Comparison of ENCODE assay signal across 10 cellular contexts in the genomic region with DNA sequence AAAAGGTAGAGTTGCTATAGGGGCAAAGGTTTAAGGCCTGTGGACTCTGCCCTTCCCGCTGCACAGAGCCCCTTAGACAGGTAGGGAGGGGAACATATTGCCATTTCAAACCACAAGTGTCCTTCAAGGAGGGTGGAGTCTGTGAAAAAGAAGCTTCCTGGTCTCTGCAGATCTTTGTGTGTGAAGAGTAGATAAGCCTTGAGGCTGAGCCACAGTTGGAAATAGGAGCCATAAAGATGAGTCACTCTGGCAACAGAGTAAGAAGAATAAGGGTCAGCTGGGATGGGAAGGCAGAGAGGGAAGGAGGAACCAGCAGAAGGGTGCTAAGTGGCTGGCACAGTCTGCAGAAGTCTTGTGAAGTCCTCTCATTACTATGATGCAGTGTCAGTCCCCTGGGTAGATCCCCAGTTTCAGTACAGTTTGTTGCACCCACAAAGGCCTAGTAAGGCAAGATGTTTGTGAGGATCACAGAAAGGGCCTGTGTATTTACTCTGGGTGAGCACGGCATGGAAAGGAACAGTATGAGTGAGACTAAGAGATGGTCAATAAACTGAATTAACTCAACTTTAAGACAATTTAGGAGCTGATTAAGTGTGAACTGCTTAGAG. TPM values are rescaled to one million over a fixed set of nuclear protein-coding genes. Genes with fewer than 3 reads are reported as not detected.
DNase-seq lines count a peak whose midpoint lies in the region; ATAC-seq, FAIRE-seq and TF ChIP-seq lines count a peak whose summit lies in the region.
"Had no signal": no experiment of that assay in that cellular context is flagged by ENCODE, and none has a peak within 500 bp of the region (broad histone marks: within the 10 kb centered on the region; RNA-seq: fewer than 3 reads in every experiment).

No MANE protein-coding gene starts in this region.

- H3K27me3 Mint-ChIP-seq in activated T-helper 1 cell treated with anti-CD3 and anti-CD28 coated beads, Interleukin-12 subunit alpha, Interleukin-12 subunit beta, Interleukin-2, Interleukin-4 antibody, amounts not matched to agents 30 ng/mL and 10 ng/mL and 1 ng/mL, durations not matched to agents 14 hours and 24 hours and 36 hours (ENCODE audit: insufficient read depth) = peaks cover 12% of the 10 kb centered on the region
- peaks cover 13% of the 10 kb centered on the region for H3K27me3 Mint-ChIP-seq in activated T-cell treated with anti-CD3 and anti-CD28 coated beads, Interleukin-2, amount 50 U/mL, for 24 hours
- H3K27me3 Mint-ChIP-seq in activated naive CD4-positive, alpha-beta T cell treated with anti-CD3 and anti-CD28 coated beads for 36 hours (ENCODE audit: low read depth) = peaks cover 13% of the 10 kb centered on the region
- H3K27me3 Mint-ChIP-seq: activated naive CD8-positive, alpha-beta T cell had no signal

- H2BK120ac ChIP-seq in mesenchymal stem cell (ENCODE audit: low read depth, low read length) = no peak overlapping the region

- no peaks in the 10 kb centered on the region for H3K9me1 ChIP-seq in K562 (ENCODE audit: control insufficient read depth, insufficient read depth, low read length)

- DNase-seq in Caki2 (ENCODE audit: low read depth) (peak; percentile 67), NCI-H2029 (lab: John Stamatoyannopoulos, UW) (peak; percentile 42), K562 (ENCODE audit: extremely low read depth in 1 of 4, low spot score in 3 of 4) (peak; percentile 86 to 96 (median 88)), mesenchymal stem cell (peak; percentile 81), cerebellum (ENCODE audit: low spot score) (no peak)
- DNase-seq in activated T-helper 1 cell treated with anti-CD3 and anti-CD28 coated beads, Interleukin-12 subunit alpha, Interleukin-12 subunit beta, Interleukin-2, Interleukin-4 antibody, amounts not matched to agents 30 ng/mL and 10 ng/mL and 1 ng/mL, durations not matched to agents 14 hours and 24 hours and 36 hours (ENCODE audit: low spot score) = no peak
- DNase-seq in activated T-cell treated with anti-CD3 and anti-CD28 coated beads, Interleukin-2, amount 50 U/mL, for 24 hours = no peak
- no peak for DNase-seq in activated naive CD4-positive, alpha-beta T cell treated with anti-CD3 and anti-CD28 coated beads for 36 hours
- DNase-seq: left cardiac atrium had no signal

- no peaks in the 10 kb centered on the region for H4K20me1 ChIP-seq in K562 (replicated peaks; ENCODE audit: control insufficient read depth, insufficient read depth, low read length)

- H2AFZ ChIP-seq in K562 (ENCODE audit: low read depth, low read length) = peak overlapping the region; percentile 88
- H2AFZ ChIP-seq in mesenchymal stem cell (ENCODE audit: low read depth, low read length) = no peak overlapping the region

- no peak overlapping the region for H4K8ac ChIP-seq in mesenchymal stem cell (ENCODE audit: low read length)

- in situ Hi-C loops in Caki2 (cut with HindIII; ENCODE audit: low pct_unique_long_range_greater_than_20kb, low sequenced_read_pairs) (no loop called here), K562 (cut with MboI) (no loop called here)

- 5% methylated on average over 2 of the region's 2 CpGs for WGBS in K562 (ENCODE audit: insufficient coverage, low coverage, missing lambda C conversion rate)
- 48% methylated on average over 2 of the region's 2 CpGs for WGBS in mesenchymal stem cell

- H3K9me3 ChIP-seq in K562 (replicated peaks; ENCODE audit: control insufficient read depth, insufficient read depth, low read depth, low read length) (no peaks in the 10 kb centered on the region), mesenchymal stem cell (ENCODE audit: control insufficient read depth, low read length) (no peaks in the 10 kb centered on the region)

- no peak overlapping the region for H3K14ac ChIP-seq in mesenchymal stem cell (ENCODE audit: low read length in 2 of 2)

- H3K79me2 ChIP-seq in K562 (ENCODE audit: control insufficient read depth, insufficient read depth, low read length) = no peaks in the 10 kb centered on the region

- TF ChIP-seq EP300 in K562 (IDR thresholded peaks at IDR 0.05; ENCODE audit: low read length) = peak; percentile 98

- ATAC-seq in K562 = peak; percentile 93

- H3K4me3 ChIP-seq in K562 = no peak overlapping the region
- no peak overlapping the region for H3K4me3 ChIP-seq in mesenchymal stem cell (ENCODE audit: insufficient read depth in 1 of 2, low read depth in 1 of 2, low read length in 2 of 2)

- H3K27ac Mint-ChIP-seq in activated T-helper 1 cell treated with anti-CD3 and anti-CD28 coated beads, Interleukin-12 subunit alpha, Interleukin-12 subunit beta, Interleukin-2, Interleukin-4 antibody, amounts not matched to agents 30 ng/mL and 10 ng/mL and 1 ng/mL, durations not matched to agents 14 hours and 24 hours and 36 hours = no peak overlapping the region
- no peak overlapping the region for H3K27ac Mint-ChIP-seq in activated T-cell treated with anti-CD3 and anti-CD28 coated beads, Interleukin-2, amount 50 U/mL, for 24 hours
- H3K27ac Mint-ChIP-seq in activated naive CD4-positive, alpha-beta T cell treated with anti-CD3 and anti-CD28 coated beads for 36 hours = no peak overlapping the region
- H3K27ac Mint-ChIP-seq: activated naive CD8-positive, alpha-beta T cell had no signal

- H3K27ac ChIP-seq in K562 (ENCODE audit: extremely low read depth, low read depth, low read length) (peak overlapping the region; percentile 93), mesenchymal stem cell (ENCODE audit: low read length, poor library complexity, severe bottlenecking) (no peak overlapping the region)

- H2AK5ac ChIP-seq in mesenchymal stem cell (ENCODE audit: low read length, severe bottlenecking) = no peak overlapping the region

- H3K9ac ChIP-seq in K562 (ENCODE audit: insufficient read depth in 1 of 2, low read depth in 2 of 2, low read length in 2 of 2) (peak overlapping the region in 1 of 2 experiments; percentile 61; a peak in 2 of 4 replicates), mesenchymal stem cell (ENCODE audit: low read length) (no peak overlapping the region)

- H3K4me1 Mint-ChIP-seq in activated T-helper 1 cell treated with anti-CD3 and anti-CD28 coated beads, Interleukin-12 subunit alpha, Interleukin-12 subunit beta, Interleukin-2, Interleukin-4 antibody, amounts not matched to agents 30 ng/mL and 10 ng/mL and 1 ng/mL, durations not matched to agents 14 hours and 24 hours and 36 hours (ENCODE audit: low read depth) = no peaks in the 10 kb centered on the region
- H3K4me1 Mint-ChIP-seq in activated T-cell treated with anti-CD3 and anti-CD28 coated beads, Interleukin-2, amount 50 U/mL, for 24 hours (ENCODE audit: low read depth) = peaks cover 4% of the 10 kb centered on the region
- peaks cover 3% of the 10 kb centered on the region for H3K4me1 Mint-ChIP-seq in activated naive CD4-positive, alpha-beta T cell treated with anti-CD3 and anti-CD28 coated beads for 36 hours (ENCODE audit: low read depth)

- no peak overlapping the region for H3K23ac ChIP-seq in mesenchymal stem cell (ENCODE audit: low read length in 2 of 2)

- H3K4me3 Mint-ChIP-seq in activated T-helper 1 cell treated with anti-CD3 and anti-CD28 coated beads, Interleukin-12 subunit alpha, Interleukin-12 subunit beta, Interleukin-2, Interleukin-4 antibody, amounts not matched to agents 30 ng/mL and 10 ng/mL and 1 ng/mL, durations not matched to agents 14 hours and 24 hours and 36 hours = no peak overlapping the region
- no peak overlapping the region for H3K4me3 Mint-ChIP-seq in activated T-cell treated with anti-CD3 and anti-CD28 coated beads, Interleukin-2, amount 50 U/mL, for 24 hours
- no peak overlapping the region for H3K4me3 Mint-ChIP-seq in activated naive CD4-positive, alpha-beta T cell treated with anti-CD3 and anti-CD28 coated beads for 36 hours
- H3K4me3 Mint-ChIP-seq: activated naive CD8-positive, alpha-beta T cell had no signal

- H3K9me3 Mint-ChIP-seq in activated T-helper 1 cell treated with anti-CD3 and anti-CD28 coated beads, Interleukin-12 subunit alpha, Interleukin-12 subunit beta, Interleukin-2, Interleukin-4 antibody, amounts not matched to agents 30 ng/mL and 10 ng/mL and 1 ng/mL, durations not matched to agents 14 hours and 24 hours and 36 hours = no peaks in the 10 kb centered on the region
- no peaks in the 10 kb centered on the region for H3K9me3 Mint-ChIP-seq in activated T-cell treated with anti-CD3 and anti-CD28 coated beads, Interleukin-2, amount 50 U/mL, for 24 hours
- H3K9me3 Mint-ChIP-seq in activated naive CD4-positive, alpha-beta T cell treated with anti-CD3 and anti-CD28 coated beads for 36 hours = no peaks in the 10 kb centered on the region

- H3K27me3 ChIP-seq in K562 (ENCODE audit: control insufficient read depth in 2 of 2, insufficient read depth in 2 of 2, low read length in 2 of 2) = no peaks in the 10 kb centered on the region
- H3K27me3 ChIP-seq in mesenchymal stem cell (ENCODE audit: control insufficient read depth in 1 of 2, insufficient read depth in 1 of 2, low read length in 2 of 2) = no peaks in the 10 kb centered on the region

- H3K79me1 ChIP-seq in mesenchymal stem cell (replicated peaks; ENCODE audit: low read length, poor library complexity, severe bottlenecking) = no peaks in the 10 kb centered on the region

- peaks cover 22 to 55% of the 10 kb centered on the region in 2 experiments for H3K4me1 ChIP-seq in K562 (replicated peaks in 1 of 2; ENCODE audit: control insufficient read depth in 2 of 2, insufficient read depth in 2 of 2, low read length in 2 of 2)
- peaks cover 8% of the 10 kb centered on the region for H3K4me1 ChIP-seq in mesenchymal stem cell (ENCODE audit: control insufficient read depth, insufficient read depth, low read depth, low read length)

- H3K4me2 ChIP-seq in K562 (ENCODE audit: insufficient read depth, low read length) = peak overlapping the region; percentile 72
- no peak overlapping the region for H3K4me2 ChIP-seq in mesenchymal stem cell (ENCODE audit: low read length, poor library complexity, severe bottlenecking)

- peak; percentile 12 to 28; a peak in 1 of 4 replicates for TF ChIP-seq RAD21 in K562 (CRISPR knock-in tag; conservative IDR thresholded peaks at IDR 0.05 in 1 of 2, IDR thresholded peaks at IDR 0.05 in 1 of 2)

- no peak overlapping the region for H2BK5ac ChIP-seq in mesenchymal stem cell (ENCODE audit: low read depth, low read length, poor library complexity, severe bottlenecking)

- CTCF ChIA-PET in K562 (lab: Yijun Ruan, JAX; ENCODE audit: low intra/inter-chr PET ratio) = no interaction called here
- CTCF ChIA-PET in activated naive CD4-positive, alpha-beta T cell treated with anti-CD3 and anti-CD28 coated beads for 36 hours (lab: Charles Lee) = no interaction called here

- peak overlapping the region; percentile 70 for H2BK15ac ChIP-seq in mesenchymal stem cell (ENCODE audit: low read depth, poor library complexity, severe bottlenecking)

- H3K18ac ChIP-seq in mesenchymal stem cell (ENCODE audit: low read depth in 1 of 2, low read length in 2 of 2) = peak overlapping the region; percentile 13 to 34

- POLR2A ChIA-PET in K562 (lab: Yijun Ruan, JAX) = interaction anchor here (0.7 to 3.2 kb wide), 12 partner anchors 9 to 241 kb away, joined by 3 to 19 read pairs (median 5); a partner anchor contains a TSS

- TSS peak; percentile 73 for BruUV-seq in K562 (replicated peaks; lab: Mats Ljungman, UMichigan)

- peak; percentile 68; the same call in 1 of the 2 replicates for TF ChIP-seq POLR2A in K562 (conservative IDR thresholded peaks at IDR 0.05)

- intact Hi-C loops in K562 (cut with micrococcal nuclease) = loop anchor here (2.0 kb wide), 1 partner anchor 20 kb away; a partner anchor contains a TSS
- intact Hi-C loops in activated T-helper 1 cell treated with anti-CD3 and anti-CD28 coated beads, Interleukin-12 subunit alpha, Interleukin-12 subunit beta, Interleukin-2, Interleukin-4 antibody, amounts not matched to agents 30 ng/mL and 10 ng/mL and 1 ng/mL, durations not matched to agents 14 hours and 24 hours and 36 hours (cut with micrococcal nuclease) = no loop called here
- intact Hi-C loops in activated naive CD4-positive, alpha-beta T cell treated with anti-CD3 and anti-CD28 coated beads for 36 hours (cut with micrococcal nuclease) = no loop called here

- H3K36me3 ChIP-seq in K562 (ENCODE audit: control insufficient read depth, insufficient read depth, low read length) (no peaks in the 10 kb centered on the region), mesenchymal stem cell (ENCODE audit: control insufficient read depth in 1 of 2, insufficient read depth in 2 of 2, low read depth in 1 of 2, low read length in 2 of 2) (no peaks in the 10 kb centered on the region)

- no peaks in the 10 kb centered on the region for H3K36me3 Mint-ChIP-seq in activated T-helper 1 cell treated with anti-CD3 and anti-CD28 coated beads, Interleukin-12 subunit alpha, Interleukin-12 subunit beta, Interleukin-2, Interleukin-4 antibody, amounts not matched to agents 30 ng/mL and 10 ng/mL and 1 ng/mL, durations not matched to agents 14 hours and 24 hours and 36 hours (ENCODE audit: low read depth)
- H3K36me3 Mint-ChIP-seq in activated T-cell treated with anti-CD3 and anti-CD28 coated beads, Interleukin-2, amount 50 U/mL, for 24 hours (ENCODE audit: low read depth) = no peaks in the 10 kb centered on the region
- H3K36me3 Mint-ChIP-seq in activated naive CD4-positive, alpha-beta T cell treated with anti-CD3 and anti-CD28 coated beads for 36 hours (ENCODE audit: low read depth) = no peaks in the 10 kb centered on the region
- H3K36me3 Mint-ChIP-seq: activated naive CD8-positive, alpha-beta T cell had no signal

- no peak overlapping the region for H2BK12ac ChIP-seq in mesenchymal stem cell (ENCODE audit: low read length in 2 of 2)

- peak; percentile 100 for FAIRE-seq in K562 (lab: Jason Lieb, UNC)

- TF ChIP-seq CTCF in K562 (IDR thresholded peaks at IDR 0.05 in 2 of 3, conservative IDR thresholded peaks at IDR 0.05 in 1 of 3; ENCODE audit: insufficient read depth in 2 of 3, low read depth in 1 of 3, low read length in 3 of 3) = 0 out of 6 replicates have a peak, but pooled peaks of 1 of the 3 experiments have one; percentile 7

- H3K4ac ChIP-seq in mesenchymal stem cell (ENCODE audit: low read depth in 1 of 2, low read length in 2 of 2) = no peak overlapping the region

- no peak overlapping the region for H4K91ac ChIP-seq in mesenchymal stem cell (ENCODE audit: low read length)

RNA-seq across cellular contexts. Expression of a gene that starts 18.1 kb away (rescaled TPM):
- not detected in 2 replicates for total RNA-seq in Caki2 (2014; rRNA removed; shearing (Covaris generic); ENCODE audit: low replicate concordance)
- total RNA-seq in K562 (2011; cell fraction: chromatin; rRNA removed; ENCODE audit: low replicate concordance) = not detected in 2 replicates
- total RNA-seq in K562 (2011; cell fraction: nucleolus; rRNA removed) = not detected in 2 replicates
- total RNA-seq in K562 (2011; cell fraction: nucleoplasm; rRNA removed) = not detected in 2 replicates
- total RNA-seq in K562 (2014; rRNA removed) (not detected in 2 replicates), K562 (2014; rRNA removed; fragmentation: Illumina TruSeq; extraction: Trizol) (not detected in 2 replicates), K562 (2015; rRNA removed; fragmentation: Illumina TruSeq; extraction: Trizol) (not detected in 2 replicates), K562 (2021) (not detected in 2 replicates), cerebellum (not detected)
- polyA plus RNA-seq in K562 (2011; rRNA removed) (not detected in 2 replicates), K562 (2014; fragmentation: Illumina TruSeq; extraction: Trizol) (not detected in 2 replicates), K562 (2014; fragmentation: Nextera tagmentation; extraction: Ambion mirVana) (not detected), K562 (2014; rRNA removed) (not detected in 2 replicates)
- not detected in 2 replicates for polyA plus RNA-seq in K562 (2011; cell fraction: cytosol; rRNA removed)
- polyA plus RNA-seq in K562 (2011; cell fraction: nucleus; rRNA removed) = not detected in 2 replicates
- polyA plus RNA-seq in K562 (2012) = not detected in 2 replicates
- polyA minus RNA-seq in K562 (2011; rRNA and poly(A)+ RNA removed) = not detected in 2 replicates
- polyA minus RNA-seq in K562 (2011; cell fraction: cytosol; rRNA and poly(A)+ RNA removed) = not detected in 2 replicates
- polyA minus RNA-seq in K562 (2011; cell fraction: nucleus; rRNA and poly(A)+ RNA removed) = not detected in 2 replicates
- not detected for polyA plus RNA-seq in mesenchymal stem cell (2013, experiment 1 of 2)
- not detected for polyA plus RNA-seq in mesenchymal stem cell (2013, experiment 2 of 2)
- total RNA-seq in activated T-helper 1 cell treated with anti-CD3 and anti-CD28 coated beads, Interleukin-12 subunit alpha, Interleukin-12 subunit beta, Interleukin-2, Interleukin-4 antibody, amounts not matched to agents 30 ng/mL and 10 ng/mL and 1 ng/mL, durations not matched to agents 14 hours and 24 hours and 36 hours = not detected in 2 replicates
- not detected for total RNA-seq in activated naive CD4-positive, alpha-beta T cell treated with anti-CD3 and anti-CD28 coated beads for 36 hours

RNA-seq across cellular contexts. Expression of a gene that starts 19.6 kb away (rescaled TPM):
- 33.1 and 46.4 TPM in 2 replicates for total RNA-seq in Caki2 (2014; rRNA removed; shearing (Covaris generic); ENCODE audit: low replicate concordance)
- total RNA-seq in K562 (2011; cell fraction: chromatin; rRNA removed; ENCODE audit: low replicate concordance) = 98.0 and 157 TPM in 2 replicates
- 44.4 and 52.9 TPM in 2 replicates for total RNA-seq in K562 (2011; cell fraction: nucleolus; rRNA removed)
- total RNA-seq in K562 (2011; cell fraction: nucleoplasm; rRNA removed) = 98.7 and 150 TPM in 2 replicates
- 42.7 and 68.2 TPM in 2 replicates for total RNA-seq in K562 (2014; rRNA removed)
- total RNA-seq in K562 (2014; rRNA removed; fragmentation: Illumina TruSeq; extraction: Trizol) = 34.1 and 36.8 TPM in 2 replicates
- 27.3 and 30.1 TPM in 2 replicates for total RNA-seq in K562 (2015; rRNA removed; fragmentation: Illumina TruSeq; extraction: Trizol)
- 20.1 and 23.7 TPM in 2 replicates for total RNA-seq in K562 (2021)
- 23.0 and 28.8 TPM in 2 replicates for polyA plus RNA-seq in K562 (2011; rRNA removed)
- 4.8 and 12.2 TPM in 2 replicates for polyA plus RNA-seq in K562 (2011; cell fraction: cytosol; rRNA removed)
- 24.7 and 26.4 TPM in 2 replicates for polyA plus RNA-seq in K562 (2011; cell fraction: nucleus; rRNA removed)
- polyA plus RNA-seq in K562 (2012) = 13.1 and 14.4 TPM in 2 replicates
- polyA plus RNA-seq in K562 (2014; fragmentation: Illumina TruSeq; extraction: Trizol) = 21.5 and 23.9 TPM in 2 replicates
- 1 to 10 TPM; 6.4 to 7.8 TPM for polyA plus RNA-seq in K562 (2014; fragmentation: Nextera tagmentation; extraction: Ambion mirVana)
- polyA plus RNA-seq in K562 (2014; rRNA removed) = 34.7 and 35.0 TPM in 2 replicates
- polyA minus RNA-seq in K562 (2011; rRNA and poly(A)+ RNA removed) = 56.7 and 88.0 TPM in 2 replicates
- polyA minus RNA-seq in K562 (2011; cell fraction: cytosol; rRNA and poly(A)+ RNA removed) = 18.0 and 22.5 TPM in 2 replicates
- 77.7 and 125 TPM in 2 replicates for polyA minus RNA-seq in K562 (2011; cell fraction: nucleus; rRNA and poly(A)+ RNA removed)
- 3.5 TPM for polyA plus RNA-seq in mesenchymal stem cell (2013, experiment 1 of 2)
- 3.7 TPM for polyA plus RNA-seq in mesenchymal stem cell (2013, experiment 2 of 2)
- 1.5 and 2.1 TPM in 2 replicates for total RNA-seq in activated T-helper 1 cell treated with anti-CD3 and anti-CD28 coated beads, Interleukin-12 subunit alpha, Interleukin-12 subunit beta, Interleukin-2, Interleukin-4 antibody, amounts not matched to agents 30 ng/mL and 10 ng/mL and 1 ng/mL, durations not matched to agents 14 hours and 24 hours and 36 hours
- total RNA-seq in cerebellum = 22.9 TPM
- total RNA-seq in activated naive CD4-positive, alpha-beta T cell treated with anti-CD3 and anti-CD28 coated beads for 36 hours = under 1 TPM; 0.12 to 0.17 TPM

Comparison
In these comparisons a context has a peak if more than half of its experiments do, and no peak if none do; other contexts are left out.
1. DNase-seq: peak in Caki2 (single experiment), NCI-H2029 (single experiment), K562 (4 of 4) and mesenchymal stem cell (single experiment); none in activated T-helper 1 cell treated with anti-CD3 and anti-CD28 coated beads, Interleukin-12 subunit alpha, Interleukin-12 subunit beta, Interleukin-2, Interleukin-4 antibody, amounts not matched to agents 30 ng/mL and 10 ng/mL and 1 ng/mL, durations not matched to agents 14 hours and 24 hours and 36 hours (single experiment), activated T-cell treated with anti-CD3 and anti-CD28 coated beads, Interleukin-2, amount 50 U/mL, for 24 hours (single experiment), cerebellum (single experiment) and activated naive CD4-positive, alpha-beta T cell treated with anti-CD3 and anti-CD28 coated beads for 36 hours (single experiment).